In genomic region chr6:168744866-168745265, GRCh38 we compare ENCODE assay signal across 28 cellular contexts.
"Had no signal": no experiment of that assay in that cellular context is flagged by ENCODE, and none has a peak within 500 bp of the region (broad histone marks: within the 10 kb centered on the region; RNA-seq: fewer than 3 reads in every experiment).

No MANE protein-coding gene starts in this region.

- H3K9me3 ChIP-seq: stomach, suprapubic skin, testis, thoracic aorta, thyroid gland, tibial artery, transverse colon, upper lobe of left lung, upper lobe of right lung, uterus, vagina had no signal

- ATAC-seq: stimulated activated effector memory CD8-positive, alpha-beta T cell treated with anti-CD3 and anti-CD28 coated beads, Interleukin-12 subunit alpha, Interleukin-12 subunit beta, amount 100 ng/mL, for 72 hours; stimulated activated memory B cell treated with anti-CD40 and anti-IgM and Interleukin-4, amounts not matched to agents 10 μg/mL and 1 μg/mL and 100 μg/mL, for 72 hours; stimulated activated naive B cell treated with anti-CD40 and anti-IgM and Interleukin-4, amounts not matched to agents 10 μg/mL and 1 μg/mL and 100 μg/mL, for 72 hours; stimulated activated naive CD8-positive, alpha-beta T cell treated with anti-CD3 and anti-CD28 coated beads, Interleukin-15, amount 100 ng/mL, for 72 hours; stimulated activated naive CD8-positive, alpha-beta T cell treated with anti-CD3 and anti-CD28 coated beads, Interleukin-15, Interleukin-2, amounts not matched to agents 100 U/mL and 50 U/mL, for 24 hours; upper lobe of right lung had no signal

- H3K36me3 Mint-ChIP-seq: stimulated activated effector memory CD8-positive, alpha-beta T cell treated with anti-CD3 and anti-CD28 coated beads, Interleukin-12 subunit alpha, Interleukin-12 subunit beta, amount 100 ng/mL, for 72 hours; stimulated activated memory B cell treated with anti-CD40 and anti-IgM and Interleukin-4, amounts not matched to agents 10 μg/mL and 1 μg/mL and 100 μg/mL, for 72 hours; stimulated activated naive B cell treated with anti-CD40 and anti-IgM and Interleukin-4, amounts not matched to agents 10 μg/mL and 1 μg/mL and 100 μg/mL, for 72 hours; type B pancreatic cell had no signal

- H3K27ac Mint-ChIP-seq: stimulated activated effector memory CD8-positive, alpha-beta T cell treated with anti-CD3 and anti-CD28 coated beads, Interleukin-12 subunit alpha, Interleukin-12 subunit beta, amount 100 ng/mL, for 72 hours; stimulated activated memory B cell treated with anti-CD40 and anti-IgM and Interleukin-4, amounts not matched to agents 10 μg/mL and 1 μg/mL and 100 μg/mL, for 72 hours; stimulated activated naive B cell treated with anti-CD40 and anti-IgM and Interleukin-4, amounts not matched to agents 10 μg/mL and 1 μg/mL and 100 μg/mL, for 72 hours; stimulated activated naive CD8-positive, alpha-beta T cell treated with anti-CD3 and anti-CD28 coated beads, Interleukin-15, amount 100 ng/mL, for 72 hours; stimulated activated naive CD8-positive, alpha-beta T cell treated with anti-CD3 and anti-CD28 coated beads, Interleukin-15, Interleukin-2, amounts not matched to agents 100 ng/mL and 50 ng/mL, for 24 hours; type B pancreatic cell had no signal

- H3K4me1 Mint-ChIP-seq: stimulated activated effector memory CD8-positive, alpha-beta T cell treated with anti-CD3 and anti-CD28 coated beads, Interleukin-12 subunit alpha, Interleukin-12 subunit beta, amount 100 ng/mL, for 72 hours; stimulated activated memory B cell treated with anti-CD40 and anti-IgM and Interleukin-4, amounts not matched to agents 10 μg/mL and 1 μg/mL and 100 μg/mL, for 72 hours; stimulated activated naive B cell treated with anti-CD40 and anti-IgM and Interleukin-4, amounts not matched to agents 10 μg/mL and 1 μg/mL and 100 μg/mL, for 72 hours; stimulated activated naive CD8-positive, alpha-beta T cell treated with anti-CD3 and anti-CD28 coated beads, Interleukin-15, amount 100 ng/mL, for 72 hours had no signal

- H3K9me3 Mint-ChIP-seq: stimulated activated effector memory CD8-positive, alpha-beta T cell treated with anti-CD3 and anti-CD28 coated beads, Interleukin-12 subunit alpha, Interleukin-12 subunit beta, amount 100 ng/mL, for 72 hours; stimulated activated naive CD8-positive, alpha-beta T cell treated with anti-CD3 and anti-CD28 coated beads, Interleukin-15, amount 100 ng/mL, for 72 hours had no signal

- H3K4me3 ChIP-seq: stomach, suprapubic skin, thoracic aorta, thyroid gland, tibial artery, tibial nerve, transverse colon, upper lobe of left lung, upper lobe of right lung, uterus, vagina had no signal

- DNase-seq: stimulated activated CD4-positive, alpha-beta T cell treated with anti-CD3 and anti-CD28 coated beads, Interleukin-2, amount 100 ng/mL, for 48 hours; stimulated activated CD4-positive, alpha-beta T cell treated with anti-CD3 and anti-CD28 coated beads, Interleukin-4, amount 100 ng/mL, for 1 hour; stimulated activated CD4-positive, alpha-beta T cell treated with anti-CD3 and anti-CD28 coated beads, Interleukin-4, amount 100 ng/mL, for 24 hours; stimulated activated CD4-positive, alpha-beta T cell treated with anti-CD3 and anti-CD28 coated beads, Interleukin-4, amount 100 ng/mL, for 4 hours; stimulated activated CD8-positive, alpha-beta memory T cell treated with anti-CD3 and anti-CD28 coated beads, Interleukin-4, amount 100 ng/mL, for 48 hours; stimulated activated naive B cell treated with anti-CD40 and anti-IgM and Interleukin-4, amounts not matched to agents 10 μg/mL and 1 μg/mL and 100 μg/mL, for 72 hours; stimulated activated naive CD4-positive, alpha-beta T cell; stimulated activated naive CD4-positive, alpha-beta T cell treated with Interleukin-2 at 50 U/mL for 16 hours; stimulated activated naive CD8-positive, alpha-beta T cell treated with anti-CD3 and anti-CD28 coated beads, Interleukin-15, amount 100 ng/mL, for 72 hours; stimulated activated naive CD8-positive, alpha-beta T cell treated with anti-CD3 and anti-CD28 coated beads, Interleukin-15, Interleukin-2, amounts not matched to agents 100 U/mL and 50 U/mL, for 24 hours; stomach; substantia nigra; testis; thyroid gland; tibial artery; transverse colon; trophoblast cell; upper lobe of left lung; upper lobe of right lung; uterus had no signal

- H3K27ac ChIP-seq: stomach, suprapubic skin, testis, thoracic aorta, thyroid gland, tibial artery, tibial nerve, transverse colon, upper lobe of left lung, upper lobe of right lung, uterus, vagina had no signal

- H3K36me3 ChIP-seq: stomach, suprapubic skin, thoracic aorta, thyroid gland, tibial artery, tibial nerve, transverse colon, upper lobe of left lung, upper lobe of right lung, uterus, vagina had no signal

- H3K4me1 ChIP-seq: suprapubic skin, testis, thyroid gland, transverse colon, upper lobe of left lung, upper lobe of right lung, uterus, vagina had no signal

- H3K27me3 Mint-ChIP-seq: stimulated activated memory B cell treated with anti-CD40 and anti-IgM and Interleukin-4, amounts not matched to agents 10 μg/mL and 1 μg/mL and 100 μg/mL, for 72 hours; stimulated activated naive B cell treated with anti-CD40 and anti-IgM and Interleukin-4, amounts not matched to agents 10 μg/mL and 1 μg/mL and 100 μg/mL, for 72 hours; stimulated activated naive CD8-positive, alpha-beta T cell treated with anti-CD3 and anti-CD28 coated beads, Interleukin-15, amount 100 ng/mL, for 72 hours; type B pancreatic cell had no signal

- H3K4me3 Mint-ChIP-seq: stimulated activated effector memory CD8-positive, alpha-beta T cell treated with anti-CD3 and anti-CD28 coated beads, Interleukin-12 subunit alpha, Interleukin-12 subunit beta, amount 100 ng/mL, for 72 hours; stimulated activated memory B cell treated with anti-CD40 and anti-IgM and Interleukin-4, amounts not matched to agents 10 μg/mL and 1 μg/mL and 100 μg/mL, for 72 hours; stimulated activated naive B cell treated with anti-CD40 and anti-IgM and Interleukin-4, amounts not matched to agents 10 μg/mL and 1 μg/mL and 100 μg/mL, for 72 hours; stimulated activated naive CD8-positive, alpha-beta T cell treated with anti-CD3 and anti-CD28 coated beads, Interleukin-15, amount 100 ng/mL, for 72 hours; stimulated activated naive CD8-positive, alpha-beta T cell treated with anti-CD3 and anti-CD28 coated beads, Interleukin-15, Interleukin-2, amounts not matched to agents 100 ng/mL and 50 ng/mL, for 24 hours; type B pancreatic cell had no signal

- H3K27me3 ChIP-seq: stomach, suprapubic skin, testis, thyroid gland, tibial artery, tibial nerve, transverse colon, upper lobe of left lung, uterus, vagina had no signal
